In the genomic region with DNA sequence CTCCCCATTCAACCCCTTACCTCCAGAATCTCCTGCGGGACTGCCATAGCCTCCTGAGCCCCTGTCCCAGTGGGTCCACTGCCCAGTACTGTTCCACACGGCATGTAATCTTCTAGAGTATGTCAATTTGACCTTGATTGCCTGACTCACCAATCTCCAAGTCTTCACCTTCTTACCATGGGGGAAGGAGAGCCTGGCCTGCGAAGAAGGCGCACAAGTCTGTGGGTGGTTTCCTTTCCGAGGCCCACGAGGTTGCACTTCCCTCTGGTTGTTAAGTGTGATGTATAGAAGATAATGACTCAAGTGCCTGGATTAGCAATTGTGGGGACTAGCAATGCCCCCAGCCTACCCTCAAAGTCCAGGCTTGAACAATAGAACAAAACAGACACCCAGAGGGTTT, we compare ENCODE assay signal across 8 cellular contexts. TPM values are rescaled to one million over a fixed set of nuclear protein-coding genes. Genes with fewer than 3 reads are reported as not detected.
DNase-seq lines count a peak whose midpoint lies in the region; ATAC-seq and TF ChIP-seq lines count a peak whose summit lies in the region.

No MANE protein-coding gene starts in this region.

- no peaks in the 10 kb centered on the region for H4K20me1 ChIP-seq in hepatocyte (ENCODE audit: insufficient read depth, poor library complexity, severe bottlenecking)

- H2AFZ ChIP-seq in hepatocyte: no peak overlapping the region

- H3K27me3 Mint-ChIP-seq in immature natural killer cell (ENCODE audit: low read depth in 3 of 3): peaks cover 3 to 14% (median 6%) of the 10 kb centered on the region in 3 donors

- H3K27ac Mint-ChIP-seq in immature natural killer cell: peak overlapping the region in 2 of 6 donors; percentile 3 to 23

- no peaks in the 10 kb centered on the region for H3K27me3 ChIP-seq in hepatocyte

- no peaks in the 10 kb centered on the region for H3K4me1 Mint-ChIP-seq in immature natural killer cell

- no peaks in the 10 kb centered on the region for H3K36me3 Mint-ChIP-seq in immature natural killer cell

- peak overlapping the region; percentile 90 for H3K27ac ChIP-seq in hepatocyte

- H3K9me3 Mint-ChIP-seq in immature natural killer cell: peaks cover 0 to 2% (median 0%) of the 10 kb centered on the region in 6 donors

- TF ChIP-seq CTCF in GM13976 (IDR thresholded peaks at IDR 0.05; ENCODE audit: borderline replicate concordance, control extremely low read depth, extremely low read depth, insufficient read depth, missing control alignments): no peak
- TF ChIP-seq CTCF in hepatocyte (IDR thresholded peaks at IDR 0.05; ENCODE audit: poor library complexity): no peak

- no peaks in the 10 kb centered on the region for H3K9me3 ChIP-seq in hepatocyte (ENCODE audit: low read depth)

- no peaks in the 10 kb centered on the region for H3K36me3 ChIP-seq in hepatocyte (replicated peaks; ENCODE audit: insufficient read depth, low read depth)

- 80% methylated on average over 6 of the region's 6 CpGs for WGBS in hepatocyte (ENCODE audit: low lambda C conversion rate, missing lambda C conversion rate)

- DNase-seq in GM13976 (ENCODE audit: low spot score) (peak; percentile 74), MV-4-11 (lab: John Stamatoyannopoulos, UW) (peak; percentile 90), hepatocyte (ENCODE audit: low spot score) (no peak), immature natural killer cell (no peak), HCEC 1CT (no peak)
- no peak for DNase-seq in stimulated activated CD4-positive, alpha-beta T cell treated with anti-CD3 and anti-CD28 coated beads, Interleukin-4, amount 100 ng/mL, for 24 hours
- no peak for DNase-seq in activated CD4-positive, alpha-beta T cell treated with anti-CD3 and anti-CD28 coated beads, Interleukin-2, amount 50 U/mL, for 1 hour

- H3K4me1 ChIP-seq in hepatocyte (ENCODE audit: insufficient read depth): peaks cover 18% of the 10 kb centered on the region

- no peaks in the 10 kb centered on the region for H3K9me2 ChIP-seq in hepatocyte (replicated peaks; ENCODE audit: insufficient read depth)

- no peak overlapping the region for H3K4me3 ChIP-seq in hepatocyte

- H3K4me2 ChIP-seq in hepatocyte: peak overlapping the region; percentile 16

- peak; percentile 75 for ATAC-seq in GM21529 (IDR thresholded peaks at IDR 0.05; ENCODE audit: unreplicated experiment)

- H3K4me3 Mint-ChIP-seq in immature natural killer cell: no peak overlapping the region

- in situ Hi-C loops in GM13976 (cut with MboI; ENCODE audit: low sequenced_read_pairs, unreplicated experiment): no loop called here

- H3K79me2 ChIP-seq in hepatocyte: no peaks in the 10 kb centered on the region

RNA-seq across cellular contexts. Expression of a gene that starts 8.1 kb away (rescaled TPM):
- total RNA-seq in hepatocyte: 8.7 and 14.1 TPM in 2 replicates
- polyA plus RNA-seq in hepatocyte (6.8 and 7.3 TPM in 2 replicates), immature natural killer cell (1 to 10 TPM in 1 of 3 donors, under 1 TPM in 2; 0.05 to 1.6 (median 0.84) TPM)

Comparison
In these comparisons a context has a peak if more than half of its experiments do, and no peak if none do; other contexts are left out.
1. DNase-seq: peak in GM13976 (single experiment) and MV-4-11 (single experiment); none in hepatocyte (single experiment), immature natural killer cell (0 of 3), stimulated activated CD4-positive, alpha-beta T cell treated with anti-CD3 and anti-CD28 coated beads, Interleukin-4, amount 100 ng/mL, for 24 hours (single experiment), HCEC 1CT (single experiment) and activated CD4-positive, alpha-beta T cell treated with anti-CD3 and anti-CD28 coated beads, Interleukin-2, amount 50 U/mL, for 1 hour (single experiment).